Comparison of ENCODE assay signal across 8 cellular contexts in genomic region chr1:64864018-64864945, GRCh38.
A peak's percentile ranks its signal among the peaks of the same experiment; 100 is the strongest.
DNase-seq lines count a peak whose midpoint lies in the region; ATAC-seq, FAIRE-seq and TF ChIP-seq lines count a peak whose summit lies in the region.

No MANE protein-coding gene starts in this region.

- H3K4me3 Mint-ChIP-seq in progenitor cell of endocrine pancreas (ENCODE audit: low read depth): no peak overlapping the region

- ATAC-seq in A549 (no peak; a peak in 1 of 6 replicates), HG03175 (IDR thresholded peaks at IDR 0.05; ENCODE audit: unreplicated experiment) (peak; percentile 100), upper lobe of right lung (peak; percentile 93)

- H3K4me1 ChIP-seq in A549: peaks cover 9% of the 10 kb centered on the region
- H3K4me1 ChIP-seq in breast epithelium: no peaks in the 10 kb centered on the region
- H3K4me1 ChIP-seq in muscle layer of duodenum (ENCODE audit: control insufficient read depth in 1 of 2, insufficient read depth in 2 of 2, low read length in 2 of 2): no peaks in the 10 kb centered on the region
- H3K4me1 ChIP-seq in upper lobe of right lung: peaks cover 17% of the 10 kb centered on the region

- intact Hi-C loops in breast epithelium (cut with DNase I; ENCODE audit: low total_unique reads): loop anchor here (10.0 kb wide), 1 partner anchor 101 kb away; the partner anchor contains the start of gene JAK1
- intact Hi-C loops in upper lobe of right lung (cut with DNase I): no loop called here

- H3K4me1 Mint-ChIP-seq in progenitor cell of endocrine pancreas (ENCODE audit: low read depth): no peaks in the 10 kb centered on the region

- peak overlapping the region; percentile 19; the same call in 1 of the 3 replicates for H3K4me2 ChIP-seq in A549

- TF ChIP-seq POLR2A in A549 (IDR thresholded peaks at IDR 0.05; ENCODE audit: low read length): no peak
- no peak for TF ChIP-seq POLR2A in breast epithelium (IDR thresholded peaks at IDR 0.05)

- POLR2A ChIA-PET in A549 (lab: Yijun Ruan, JAX): no interaction called here

- 63% methylated on average over 13 of the region's 14 CpGs for WGBS in A549 (ENCODE audit: missing lambda C conversion rate)

- H3K4me3 ChIP-seq in A549 (no peak overlapping the region), breast epithelium (no peak overlapping the region), muscle layer of duodenum (ENCODE audit: low read depth in 1 of 2, low read length in 2 of 2) (no peak overlapping the region), upper lobe of right lung (no peak overlapping the region)

- H3K36me3 Mint-ChIP-seq in progenitor cell of endocrine pancreas (ENCODE audit: insufficient read depth): peaks cover 23% of the 10 kb centered on the region

- no peaks in the 10 kb centered on the region for H3K9me3 Mint-ChIP-seq in progenitor cell of endocrine pancreas (ENCODE audit: low read depth)

- no peaks in the 10 kb centered on the region for H3K36me3 ChIP-seq in breast epithelium
- H3K36me3 ChIP-seq in muscle layer of duodenum (ENCODE audit: control insufficient read depth in 1 of 2, insufficient read depth in 2 of 2, low read length in 2 of 2): peaks cover 33 to 47% of the 10 kb centered on the region in 2 donors
- H3K36me3 ChIP-seq in upper lobe of right lung: peaks cover 69% of the 10 kb centered on the region

- H3K9me3 ChIP-seq in A549: no peaks in the 10 kb centered on the region
- H3K9me3 ChIP-seq in breast epithelium: no peaks in the 10 kb centered on the region
- no peaks in the 10 kb centered on the region for H3K9me3 ChIP-seq in muscle layer of duodenum (ENCODE audit: control insufficient read depth in 1 of 2, low read length in 2 of 2)
- no peaks in the 10 kb centered on the region for H3K9me3 ChIP-seq in upper lobe of right lung

- H3K27me3 ChIP-seq in breast epithelium (no peaks in the 10 kb centered on the region), muscle layer of duodenum (ENCODE audit: low read depth, low read length) (no peaks in the 10 kb centered on the region), upper lobe of right lung (no peaks in the 10 kb centered on the region)

- CTCF ChIA-PET in A549 (lab: Yijun Ruan, JAX): interaction anchor here (1.3 kb wide), 1 partner anchor 40 kb away, joined by 3 read pairs; no protein-coding TSS in a partner anchor

- H3K27me3 Mint-ChIP-seq in progenitor cell of endocrine pancreas: no peaks in the 10 kb centered on the region

- DNase-seq in A549 (ENCODE audit: low read depth in 1 of 2, low spot score in 1 of 2): peak in 1 of 2 experiments; percentile 12
- peak; percentile 64 for DNase-seq in GM19238 (ENCODE audit: insufficient read length, low spot score)
- peak; percentile 94 for DNase-seq in SKM-1 (lab: John Stamatoyannopoulos, UW; ENCODE audit: unreplicated experiment)
- DNase-seq in breast epithelium (ENCODE audit: low spot score in 2 of 2): peak in 1 of 2 donors; percentile 43
- DNase-seq in upper lobe of right lung: peak; percentile 82
- DNase-seq in progenitor cell of endocrine pancreas (ENCODE audit: low spot score, unreplicated experiment): no peak

- no peak overlapping the region for H3K27ac Mint-ChIP-seq in progenitor cell of endocrine pancreas

- peak overlapping the region in 1 of 2 experiments; percentile 63; a peak in 3 of 6 replicates for H3K27ac ChIP-seq in A549
- H3K27ac ChIP-seq in breast epithelium: peak overlapping the region; percentile 4 to 46
- peak overlapping the region; percentile 17 for H3K27ac ChIP-seq in muscle layer of duodenum (ENCODE audit: low read length)
- peak overlapping the region; percentile 68 for H3K27ac ChIP-seq in upper lobe of right lung

- TF ChIP-seq CTCF in A549 (IDR thresholded peaks at IDR 0.05) (no peak), breast epithelium (IDR thresholded peaks at IDR 0.05) (no peak), upper lobe of right lung (IDR thresholded peaks at IDR 0.05) (no peak), progenitor cell of endocrine pancreas (IDR thresholded peaks at IDR 0.05; ENCODE audit: unreplicated experiment) (no peak)

- no peak for TF ChIP-seq RAD21 in A549 (conservative IDR thresholded peaks at IDR 0.05 in 1 of 2, IDR thresholded peaks at IDR 0.05 in 1 of 2)

- no peak for FAIRE-seq in A549 (lab: Jason Lieb, UNC)

- no peak for TF ChIP-seq EP300 in A549 (IDR thresholded peaks at IDR 0.05)

TF ChIP-seq in A549, 52 proteins besides CTCF, POLR2A, EP300 and RAD21:
- no peak for TF ChIP-seq JUNB (IDR thresholded peaks at IDR 0.05)
- no peak for TF ChIP-seq ATOH8 (CRISPR knock-in tag; IDR thresholded peaks at IDR 0.05; ENCODE audit: low read depth)

Comparison
In these comparisons a context has a peak if more than half of its experiments do, and no peak if none do; other contexts are left out.
1. ATAC-seq: peak in HG03175 (single experiment) and upper lobe of right lung (single experiment); none in A549 (0 of 2).